Comparison of ENCODE assay signal across 8 cellular contexts in genomic region chr3:126911162-126912026, GRCh38.
DNase-seq lines count a peak whose midpoint lies in the region; ATAC-seq, FAIRE-seq and TF ChIP-seq lines count a peak whose summit lies in the region.

No MANE protein-coding gene starts in this region.

- no peak overlapping the region for H3K14ac ChIP-seq in neuronal stem cell (ENCODE audit: low read length)

- no peak overlapping the region for H2BK15ac ChIP-seq in neuronal stem cell (ENCODE audit: low read length)

- TF ChIP-seq CTCF in transverse colon (IDR thresholded peaks at IDR 0.05) = no peak

- no CpG with 5 or more reads among the region's 15 CpGs for WGBS in neuronal stem cell (ENCODE audit: extremely low coverage in 2 of 2, insufficient read length in 2 of 2, insufficient replicate concordance in 1 of 2), 2 donors
- WGBS in transverse colon (ENCODE audit: low coverage in 1 of 2), 2 donors = 47 to 65% methylated on average over 6 to 15 of the region's 15 CpGs

- H3K27ac ChIP-seq in neuronal stem cell (replicated peaks; ENCODE audit: low read length) (no peak overlapping the region), transverse colon (peak overlapping the region in 3 of 4 donors; percentile 44 to 49 (median 49))

- peak; percentile 95 for ATAC-seq in HG02759 (IDR thresholded peaks at IDR 0.05; ENCODE audit: unreplicated experiment)

- no peak overlapping the region for H4K8ac ChIP-seq in neuronal stem cell (ENCODE audit: low read depth, low read length)

- FAIRE-seq in GM18507 (lab: Jason Lieb, UNC) = peak; percentile 98

- no peak overlapping the region for H3K23ac ChIP-seq in neuronal stem cell (ENCODE audit: low read depth, low read length, poor library complexity)

- H2AK5ac ChIP-seq in neuronal stem cell (ENCODE audit: low read depth, low read length) = no peak overlapping the region

- intact Hi-C loops in transverse colon (cut with DNase I; ENCODE audit: low total_unique reads) = no loop called here

- no peak overlapping the region for H2BK5ac ChIP-seq in neuronal stem cell (ENCODE audit: low read length)

- DNase-seq in GM18507 (ENCODE audit: extremely low spot score, insufficient read length, low read depth) (peak; percentile 87), NCI-H2029 treated with DMSO at 0.1 percent for 48 hours (lab: John Stamatoyannopoulos, UW) (peak; percentile 25), erythroblast (lab: John Stamatoyannopoulos, UW) (peak; percentile 56 to 78), neuronal stem cell (ENCODE audit: low spot score) (no peak), transverse colon (peak; percentile 60), NCI-H2227 (lab: John Stamatoyannopoulos, UW; ENCODE audit: unreplicated experiment) (no peak)
- peak; percentile 83 for DNase-seq in activated CD8-positive, alpha-beta memory T cell treated with anti-CD3 and anti-CD28 coated beads for 24 hours

- H2AFZ ChIP-seq in neuronal stem cell (ENCODE audit: low read length) = no peak overlapping the region

- H4K91ac ChIP-seq in neuronal stem cell (ENCODE audit: low read depth, low read length, poor library complexity) = no peak overlapping the region

- no peak overlapping the region for H3K4ac ChIP-seq in neuronal stem cell (ENCODE audit: low read length)

- no peak overlapping the region for H3K9ac ChIP-seq in neuronal stem cell (ENCODE audit: low read depth, low read length, poor library complexity)

- H3K4me3 ChIP-seq in neuronal stem cell (ENCODE audit: low read length in 2 of 2) (no peak overlapping the region), transverse colon (no peak overlapping the region)

- H3K36me3 ChIP-seq in neuronal stem cell (replicated peaks in 1 of 2; ENCODE audit: control insufficient read depth in 2 of 2, insufficient read depth in 2 of 2, low read length in 2 of 2) (peaks cover 0 to 7% of the 10 kb centered on the region in 2 donors), transverse colon (no peaks in the 10 kb centered on the region)

- H3K27me3 ChIP-seq in neuronal stem cell (ENCODE audit: control insufficient read depth in 3 of 3, insufficient read depth in 3 of 3, low read depth in 1 of 3, low read length in 3 of 3) (no peaks in the 10 kb centered on the region), transverse colon (no peaks in the 10 kb centered on the region)

- no peak for TF ChIP-seq POLR2A in erythroblast (IDR thresholded peaks at IDR 0.05; ENCODE audit: low read length)
- no peak for TF ChIP-seq POLR2A in transverse colon (IDR thresholded peaks at IDR 0.05)

- in situ Hi-C loops in transverse colon (cut with MboI; ENCODE audit: low pct_ligation_motif_present in 1 of 4, low pct_unique_long_range_greater_than_20kb in 1 of 4, low sequenced_read_pairs in 3 of 4) = no loop called here

- H3K4me2 ChIP-seq in neuronal stem cell (ENCODE audit: insufficient read depth, low read length, poor library complexity, severe bottlenecking) = no peak overlapping the region

- no peak overlapping the region for H2BK120ac ChIP-seq in neuronal stem cell (ENCODE audit: low read depth, low read length)

- H3K18ac ChIP-seq in neuronal stem cell (ENCODE audit: low read length) = peak overlapping the region; percentile 22

- H3K79me1 ChIP-seq in neuronal stem cell (ENCODE audit: low read depth, low read length) = no peaks in the 10 kb centered on the region

- no peak overlapping the region for H2BK12ac ChIP-seq in neuronal stem cell (ENCODE audit: low read length)

- no peak for TF ChIP-seq EP300 in transverse colon (IDR thresholded peaks at IDR 0.05; ENCODE audit: low read depth)

- H3K9me3 ChIP-seq in neuronal stem cell (replicated peaks in 1 of 2; ENCODE audit: control insufficient read depth in 2 of 2, insufficient read depth in 1 of 2, low read depth in 1 of 2, low read length in 2 of 2) = no peaks in the 10 kb centered on the region
- H3K9me3 ChIP-seq in transverse colon = no peaks in the 10 kb centered on the region

- H3K4me1 ChIP-seq in neuronal stem cell (ENCODE audit: control insufficient read depth in 2 of 2, insufficient read depth in 1 of 2, low read depth in 1 of 2, low read length in 2 of 2) (peaks cover 3 to 4% of the 10 kb centered on the region in 2 donors), transverse colon (peaks cover 0 to 10% (median 0%) of the 10 kb centered on the region in 4 donors)

Comparison
In these comparisons a context has a peak if more than half of its experiments do, and no peak if none do; other contexts are left out.
1. DNase-seq: peak in GM18507 (single experiment), NCI-H2029 treated with DMSO at 0.1 percent for 48 hours (single experiment), activated CD8-positive, alpha-beta memory T cell treated with anti-CD3 and anti-CD28 coated beads for 24 hours (single experiment), erythroblast (2 of 2) and transverse colon (single experiment); none in neuronal stem cell (single experiment) and NCI-H2227 (single experiment).